Comparison of ENCODE assay signal across 32 cellular contexts in genomic region chr7:20404371-20404770, GRCh38.
"Had no signal": no experiment of that assay in that cellular context is flagged by ENCODE, and none has a peak within 500 bp of the region (broad histone marks: within the 10 kb centered on the region; RNA-seq: fewer than 3 reads in every experiment).

No MANE protein-coding gene starts in this region.

- ATAC-seq: activated CD4-positive, CD25-positive, alpha-beta regulatory T cell treated with anti-CD3 and anti-CD28 coated beads, Interleukin-2, amount 50 U/mL, for 24 hours; left ventricle myocardium superior; mucosa of descending colon; natural killer cell treated with Interleukin-12 subunit alpha and Interleukin-12 subunit beta and Interleukin-15 and Interleukin-18, amount 100 ng/mL, for 72 hours; psoas muscle; stimulated activated naive B cell treated with anti-CD40 and anti-IgM and Interleukin-4, amounts not matched to agents 10 μg/mL and 1 μg/mL and 100 μg/mL, for 72 hours; upper lobe of right lung had no signal

- H3K4me3 ChIP-seq: adrenal gland, ascending aorta, mucosa of descending colon, psoas muscle, right atrium auricular region, stomach, thyroid gland, upper lobe of right lung had no signal

- H2AFZ ChIP-seq: parathyroid adenoma had no signal

- H3K36me3 ChIP-seq: adrenal gland, ascending aorta, right atrium auricular region, thyroid gland, upper lobe of right lung had no signal

- H3K27me3 ChIP-seq: adrenal gland, ascending aorta, right atrium auricular region, stomach, thyroid gland, upper lobe of right lung had no signal

- H3K4me1 ChIP-seq: parathyroid adenoma, psoas muscle had no signal

- H3K9me3 ChIP-seq: adrenal gland, ascending aorta, mucosa of descending colon, psoas muscle, right atrium auricular region, stomach, thyroid gland, upper lobe of right lung had no signal

- DNase-seq: activated CD4-positive, alpha-beta T cell treated with anti-CD3 and anti-CD28 coated beads for 48 hours; activated CD4-positive, alpha-beta T cell treated with anti-CD3 and anti-CD28 coated beads, Interleukin-2, amount 50 U/mL, for 48 hours; activated CD8-positive, alpha-beta memory T cell treated with anti-CD3 and anti-CD28 coated beads, Interleukin-2, amount 50 U/mL, for 4 hours; activated effector memory CD4-positive, alpha-beta T cell treated with anti-CD3 and anti-CD28 coated beads, Interleukin-2, amount 50 U/mL, for 16 hours; activated naive CD4-positive, alpha-beta T cell treated with anti-CD3 and anti-CD28 coated beads for 36 hours; activated naive CD8-positive, alpha-beta T cell treated with anti-CD3 and anti-CD28 coated beads for 36 hours; activated T-cell treated with anti-CD3 and anti-CD28 coated beads, Interleukin-2, amount 50 U/mL, for 1 hour; adrenal gland; central memory CD4-positive, alpha-beta T cell; effector CD4-positive, alpha-beta T cell; islet precursor cell; left ventricle myocardium superior; mucosa of descending colon; nucleus accumbens; psoas muscle; stimulated activated CD4-positive, alpha-beta T cell treated with anti-CD3 and anti-CD28 coated beads, Interleukin-15, amount 100 ng/mL, for 24 hours; stimulated activated CD4-positive, alpha-beta T cell treated with anti-CD3 and anti-CD28 coated beads, Interleukin-2, amount 100 ng/mL, for 24 hours; stimulated activated naive B cell treated with anti-CD40 and anti-IgM and Interleukin-4, amounts not matched to agents 10 μg/mL and 1 μg/mL and 100 μg/mL, for 72 hours; stomach; T-helper 9 cell; thyroid gland; upper lobe of right lung had no signal

- H3K9ac ChIP-seq: parathyroid adenoma had no signal

- H3K27ac ChIP-seq: adrenal gland, ascending aorta, epithelial cell of prostate, parathyroid adenoma, psoas muscle, right atrium auricular region, stomach, thyroid gland, upper lobe of right lung, VCaP had no signal

- FAIRE-seq: endometrium, frontal cortex, TTC549 had no signal
